In genomic region chr10:15901889-15902288, GRCh38 we compare ENCODE assay signal across 20 cellular contexts.
"Had no signal": no experiment of that assay in that cellular context is flagged by ENCODE, and none has a peak within 500 bp of the region (broad histone marks: within the 10 kb centered on the region; RNA-seq: fewer than 3 reads in every experiment).

No MANE protein-coding gene starts in this region.

- H3K9me3 ChIP-seq: ascending aorta, gastroesophageal sphincter, heart left ventricle, left ventricle myocardium inferior, suprapubic skin, transverse colon, uterus had no signal

- ATAC-seq: activated CD8-positive, alpha-beta T cell treated with anti-CD3 and anti-CD28 coated beads, Interleukin-2, amount 10 ng/mL, durations not matched to agents 7 days and 5 days; activated naive CD8-positive, alpha-beta T cell treated with anti-CD3 and anti-CD28 coated beads, Interleukin-2, amount 50 U/mL, for 24 hours; gastroesophageal sphincter had no signal

- H3K4me3 Mint-ChIP-seq: activated CD4-positive, alpha-beta T cell treated with anti-CD3 and anti-CD28 coated beads, Interleukin-2, amount 10 ng/mL, durations not matched to agents 7 days and 5 days; activated CD8-positive, alpha-beta T cell treated with anti-CD3 and anti-CD28 coated beads, Interleukin-2, amount 10 ng/mL, durations not matched to agents 7 days and 5 days; activated naive CD4-positive, alpha-beta T cell treated with anti-CD3 and anti-CD28 coated beads, Interleukin-2, amount 10 ng/mL, durations not matched to agents 7 days and 5 days; activated naive CD8-positive, alpha-beta T cell treated with anti-CD3 and anti-CD28 coated beads, Interleukin-2, amount 50 U/mL, for 24 hours; immature natural killer cell; naive B cell; stimulated activated naive CD8-positive, alpha-beta T cell treated with anti-CD3 and anti-CD28 coated beads, Interleukin-15, amount 100 ng/mL, for 72 hours had no signal

- H3K27ac Mint-ChIP-seq: activated CD4-positive, alpha-beta T cell treated with anti-CD3 and anti-CD28 coated beads, Interleukin-2, amount 10 ng/mL, durations not matched to agents 7 days and 5 days; activated CD8-positive, alpha-beta T cell treated with anti-CD3 and anti-CD28 coated beads, Interleukin-2, amount 10 ng/mL, durations not matched to agents 7 days and 5 days; activated naive CD4-positive, alpha-beta T cell treated with anti-CD3 and anti-CD28 coated beads, Interleukin-2, amount 10 ng/mL, durations not matched to agents 7 days and 5 days; activated naive CD8-positive, alpha-beta T cell treated with anti-CD3 and anti-CD28 coated beads, Interleukin-2, amount 50 U/mL, for 24 hours; immature natural killer cell; stimulated activated naive CD8-positive, alpha-beta T cell treated with anti-CD3 and anti-CD28 coated beads, Interleukin-15, amount 100 ng/mL, for 72 hours had no signal

- H3K27me3 Mint-ChIP-seq: activated naive CD4-positive, alpha-beta T cell treated with anti-CD3 and anti-CD28 coated beads, Interleukin-2, amount 10 ng/mL, durations not matched to agents 7 days and 5 days had no signal

- H3K27ac ChIP-seq: ascending aorta, coronary artery, gastroesophageal sphincter, heart left ventricle, left ventricle myocardium inferior, skin epidermis, suprapubic skin, transverse colon, uterus had no signal

- H3K4me1 ChIP-seq: ascending aorta, gastroesophageal sphincter, heart left ventricle, left ventricle myocardium inferior, suprapubic skin, transverse colon, uterus had no signal

- H3K36me3 Mint-ChIP-seq: activated naive CD4-positive, alpha-beta T cell treated with anti-CD3 and anti-CD28 coated beads, Interleukin-2, amount 10 ng/mL, durations not matched to agents 7 days and 5 days; immature natural killer cell; naive B cell had no signal

- DNase-seq: activated CD8-positive, alpha-beta T cell treated with anti-CD3 and anti-CD28 coated beads, Interleukin-2, amount 10 ng/mL, durations not matched to agents 7 days and 5 days; activated effector memory CD4-positive, alpha-beta T cell treated with Interleukin-2 at 50 U/mL for 16 hours; activated naive CD4-positive, alpha-beta T cell treated with anti-CD3 and anti-CD28 coated beads, Interleukin-2, amount 10 ng/mL, durations not matched to agents 7 days and 5 days; activated naive CD8-positive, alpha-beta T cell treated with anti-CD3 and anti-CD28 coated beads, Interleukin-2, amount 50 U/mL, for 24 hours; activated T-cell treated with anti-CD3 and anti-CD28 coated beads, Interleukin-2, amount 50 U/mL, for 48 hours; heart left ventricle; left ventricle myocardium inferior; stimulated activated CD4-positive, alpha-beta T cell treated with anti-CD3 and anti-CD28 coated beads, Interleukin-15, amount 100 ng/mL, for 24 hours; stimulated activated CD4-positive, alpha-beta T cell treated with anti-CD3 and anti-CD28 coated beads, Interleukin-2, amount 100 ng/mL, for 48 hours; stimulated activated naive CD8-positive, alpha-beta T cell treated with anti-CD3 and anti-CD28 coated beads, Interleukin-15, amount 100 ng/mL, for 72 hours; transverse colon; uterus had no signal

- H3K36me3 ChIP-seq: ascending aorta, gastroesophageal sphincter, heart left ventricle, left ventricle myocardium inferior, suprapubic skin, transverse colon, uterus had no signal

- H3K4me3 ChIP-seq: ascending aorta, coronary artery, gastroesophageal sphincter, heart left ventricle, left ventricle myocardium inferior, skin epidermis, suprapubic skin, transverse colon, uterus had no signal

- H3K27me3 ChIP-seq: ascending aorta had no signal

- H3K4me1 Mint-ChIP-seq: activated CD4-positive, alpha-beta T cell treated with anti-CD3 and anti-CD28 coated beads, Interleukin-2, amount 10 ng/mL, durations not matched to agents 7 days and 5 days; activated naive CD4-positive, alpha-beta T cell treated with anti-CD3 and anti-CD28 coated beads, Interleukin-2, amount 10 ng/mL, durations not matched to agents 7 days and 5 days; activated naive CD8-positive, alpha-beta T cell treated with anti-CD3 and anti-CD28 coated beads, Interleukin-2, amount 50 U/mL, for 24 hours; immature natural killer cell; naive B cell; stimulated activated naive CD8-positive, alpha-beta T cell treated with anti-CD3 and anti-CD28 coated beads, Interleukin-15, amount 100 ng/mL, for 72 hours had no signal
